Comparison of ENCODE assay signal across 28 cellular contexts in genomic region chr2:39646267-39646666, GRCh38. TPM values are rescaled to one million over a fixed set of nuclear protein-coding genes. Genes with fewer than 3 reads are reported as not detected.
"Had no signal": no experiment of that assay in that cellular context is flagged by ENCODE, and none has a peak within 500 bp of the region (broad histone marks: within the 10 kb centered on the region; RNA-seq: fewer than 3 reads in every experiment).

No MANE protein-coding gene starts in this region.

- H3K36me3 ChIP-seq: neutrophil, pancreas, tibial artery had no signal

- ATAC-seq: effector memory CD8-positive, alpha-beta T cell; left colon; left ventricle myocardium superior; natural killer cell; sciatic nerve; stimulated activated memory B cell treated with anti-CD40 and anti-IgM and Interleukin-4, amounts not matched to agents 10 μg/mL and 1 μg/mL and 100 μg/mL, for 72 hours; stimulated activated naive CD8-positive, alpha-beta T cell treated with anti-CD3 and anti-CD28 coated beads, Interleukin-15, Interleukin-2, amounts not matched to agents 100 U/mL and 50 U/mL, for 24 hours had no signal

- DNase-seq: cortex of kidney; effector memory CD8-positive, alpha-beta T cell; erythroblast; hypothalamus; immature natural killer cell; islet precursor cell; kidney glomerular epithelial cell; left colon; left ventricle myocardium superior; natural killer cell; pancreas; stimulated activated CD4-positive, alpha-beta T cell treated with anti-CD3 and anti-CD28 coated beads, Interleukin-12 subunit alpha, Interleukin-12 subunit beta, amount 100 ng/mL, for 4 hours; stimulated activated CD4-positive, alpha-beta T cell treated with anti-CD3 and anti-CD28 coated beads, Interleukin-1b, Interleukin-23, amount 100 ng/mL, for 48 hours; stimulated activated CD4-positive, alpha-beta T cell treated with anti-CD3 and anti-CD28 coated beads, Interleukin-4, amount 100 ng/mL, for 24 hours; stimulated activated naive CD8-positive, alpha-beta T cell treated with anti-CD3 and anti-CD28 coated beads, Interleukin-15, Interleukin-2, amounts not matched to agents 100 U/mL and 50 U/mL, for 24 hours; substantia nigra; testis; tibial artery had no signal

- H3K9me3 Mint-ChIP-seq: effector memory CD8-positive, alpha-beta T cell; memory B cell; natural killer cell; neural crest cell; stimulated activated memory B cell treated with anti-CD40 and anti-IgM and Interleukin-4, amounts not matched to agents 10 μg/mL and 1 μg/mL and 100 μg/mL, for 72 hours; type B pancreatic cell had no signal

- H3K4me3 Mint-ChIP-seq: effector memory CD8-positive, alpha-beta T cell; immature natural killer cell; memory B cell; natural killer cell; neural crest cell; stimulated activated memory B cell treated with anti-CD40 and anti-IgM and Interleukin-4, amounts not matched to agents 10 μg/mL and 1 μg/mL and 100 μg/mL, for 72 hours; type B pancreatic cell had no signal

- H3K4me3 ChIP-seq: lung, pancreas, smooth muscle cell, testis, tibial artery had no signal

- H3K4me1 Mint-ChIP-seq: immature natural killer cell; memory B cell; natural killer cell; stimulated activated memory B cell treated with anti-CD40 and anti-IgM and Interleukin-4, amounts not matched to agents 10 μg/mL and 1 μg/mL and 100 μg/mL, for 72 hours had no signal

- H3K27ac ChIP-seq: neutrophil, pancreas, testis, tibial artery had no signal

- H3K4me1 ChIP-seq: pancreas, testis had no signal

- H3K9me3 ChIP-seq: neutrophil, pancreas, testis, tibial artery had no signal

- H3K27me3 Mint-ChIP-seq: type B pancreatic cell had no signal

- H3K27ac Mint-ChIP-seq: effector memory CD8-positive, alpha-beta T cell; immature natural killer cell; memory B cell; natural killer cell; stimulated activated memory B cell treated with anti-CD40 and anti-IgM and Interleukin-4, amounts not matched to agents 10 μg/mL and 1 μg/mL and 100 μg/mL, for 72 hours; type B pancreatic cell had no signal

- H3K27me3 ChIP-seq: neutrophil, pancreas, testis, tibial artery had no signal

- H3K36me3 Mint-ChIP-seq: immature natural killer cell; memory B cell; natural killer cell; stimulated activated memory B cell treated with anti-CD40 and anti-IgM and Interleukin-4, amounts not matched to agents 10 μg/mL and 1 μg/mL and 100 μg/mL, for 72 hours; type B pancreatic cell had no signal

RNA-seq across cellular contexts. Expression of gene TMEM178A, which starts 19.4 kb away (rescaled TPM):
- total RNA-seq: dermis microvascular lymphatic vessel endothelial cell, mononuclear cell had no signal
